In the genomic region with DNA sequence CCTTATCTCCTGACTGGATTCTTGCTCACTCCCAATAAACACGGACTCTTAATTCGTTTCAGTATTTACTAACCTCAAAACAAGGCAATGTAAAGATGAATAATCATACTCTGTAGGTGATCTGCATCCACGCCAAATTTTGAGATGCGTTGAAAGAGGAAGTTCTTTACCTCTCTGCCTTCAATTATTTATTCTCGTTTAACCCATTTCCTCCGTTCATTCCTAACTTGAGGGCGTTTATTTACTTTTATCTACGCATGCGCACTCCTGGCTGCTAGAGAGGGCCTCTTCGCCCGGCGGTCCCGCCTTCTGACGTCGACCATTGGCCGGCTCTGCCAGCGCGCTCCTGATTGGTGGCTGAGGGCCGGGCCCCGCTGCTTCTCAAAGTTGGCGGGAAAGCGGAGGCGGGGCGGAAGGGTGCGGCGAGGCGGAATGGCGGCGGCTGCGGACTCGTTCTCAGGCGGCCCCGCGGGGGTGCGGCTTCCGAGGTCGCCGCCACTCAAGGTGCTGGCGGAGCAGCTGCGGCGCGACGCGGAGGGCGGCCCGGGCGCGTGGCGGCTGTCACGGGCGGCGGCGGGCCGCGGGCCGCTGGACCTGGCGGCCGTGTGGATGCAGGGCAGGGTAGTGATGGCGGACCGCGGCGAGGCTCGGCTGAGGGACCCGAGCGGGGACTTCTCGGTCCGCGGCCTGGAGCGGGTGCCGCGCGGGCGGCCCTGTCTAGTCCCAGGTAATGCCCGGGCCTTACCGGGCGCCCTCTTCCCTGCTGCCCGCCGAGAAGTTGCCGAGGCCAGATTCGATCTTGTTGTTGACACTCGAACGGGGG, we compare ENCODE assay signal across 8 cellular contexts. TPM values are rescaled to one million over a fixed set of nuclear protein-coding genes. Genes with fewer than 3 reads are reported as not detected.
DNase-seq lines count a peak whose midpoint lies in the region; ATAC-seq, FAIRE-seq and TF ChIP-seq lines count a peak whose summit lies in the region.

Gene RMI2 (plus strand): TSS at position 420 of the 823 bp plus-strand sequence. CDS start 13 bp downstream, at position 433.

- peak within 1 kb of the TSS; percentile 59 for H3K27ac ChIP-seq in HepG2 (ENCODE audit: extremely low read length, insufficient read depth, low read length)

- H3K79me2 ChIP-seq in HepG2 (ENCODE audit: insufficient read depth, low read length) = peaks cover 44% of the 10 kb centered on the region

- H3K27me3 ChIP-seq in HepG2 (ENCODE audit: control insufficient read depth in 1 of 2, insufficient read depth in 2 of 2, low read length in 2 of 2) = no peaks in the 10 kb centered on the region; a peak in 1 of 5 replicates

- TF ChIP-seq POLR2A in HepG2 (IDR thresholded peaks at IDR 0.05; ENCODE audit: insufficient read depth in 1 of 2, low read depth in 2 of 2, low read length in 2 of 2) = peak; percentile 51 to 52; a peak in 3 of 4 replicates

- no peak for TF ChIP-seq CTCF in HepG2 (CRISPR knock-in tag; IDR thresholded peaks at IDR 0.05)

- no peaks in the 10 kb centered on the region for H4K20me1 ChIP-seq in HepG2 (ENCODE audit: insufficient read depth, low read length)

- POLR2A ChIA-PET in HepG2 (lab: Yijun Ruan, JAX) = interaction anchor here (1.0 to 4.5 kb wide), 6 partner anchors 11 to 89 kb away, joined by 3 to 32 read pairs (median 4); partner anchors contain the start of gene SOCS1

- TSS peak; percentile 55 for BruUV-seq in HepG2 (replicated peaks; lab: Mats Ljungman, UMichigan)

- H3K4me3 ChIP-seq in HepG2 (replicated peaks in 1 of 3; ENCODE audit: insufficient read depth in 1 of 3, low read depth in 2 of 3, low read length in 3 of 3) = peak within 1 kb of the TSS; percentile 72 to 75 (median 74)

- TF ChIP-seq EP300 in HepG2 (IDR thresholded peaks at IDR 0.05; ENCODE audit: low read depth in 2 of 2, low read length in 2 of 2) (no peak), HepG2 (CRISPR knock-in tag; IDR thresholded peaks at IDR 0.05; ENCODE audit: borderline replicate concordance) (no peak)

- in situ Hi-C loops in HepG2 (cut with HindIII; ENCODE audit: extremely low pct_ligation_motif_present, low pct_unique_long_range_greater_than_20kb) = loop anchor here (5.0 kb wide), 1 partner anchor 88 kb away; the partner anchor contains the start of gene SOCS1

- peak; percentile 74; the same call in 1 of the 2 replicates for TF ChIP-seq RAD21 in HepG2 (CRISPR knock-in tag; IDR thresholded peaks at IDR 0.05)

- DNase-seq in CD1c-positive myeloid dendritic cell (ENCODE audit: extremely low spot score) = peak; percentile 99
- DNase-seq in NCI-H748 treated with DMSO at 0.1 percent for 48 hours (lab: John Stamatoyannopoulos, UW) = peak; percentile 81
- peak; percentile 96 for DNase-seq in activated CD4-positive, alpha-beta T cell treated with anti-CD3 and anti-CD28 coated beads, Interleukin-2, amount 50 U/mL, for 1 hour
- DNase-seq in dermis microvascular lymphatic vessel endothelial cell (ENCODE audit: low read depth in 2 of 2) = peak; percentile 83 to 95
- peak; percentile 99 for DNase-seq in HepG2 (ENCODE audit: low spot score)
- peak; percentile 97 for DNase-seq in stimulated activated CD4-positive, alpha-beta T cell treated with anti-CD3 and anti-CD28 coated beads, Interleukin-4, amount 100 ng/mL, for 1 hour

- H3K4me1 ChIP-seq in HepG2 (ENCODE audit: insufficient read depth, low read length) = peaks cover 83% of the 10 kb centered on the region

- H3K9me3 ChIP-seq in HepG2 (ENCODE audit: low read length) = no peaks in the 10 kb centered on the region

- ATAC-seq in GM19397 (IDR thresholded peaks at IDR 0.05; ENCODE audit: unreplicated experiment) (peak; percentile 97), HG03565 (IDR thresholded peaks at IDR 0.05; ENCODE audit: unreplicated experiment) (peak; percentile 90), HepG2 (peak; percentile 95)

- H3K36me3 ChIP-seq in HepG2 (replicated peaks in 1 of 2; ENCODE audit: control insufficient read depth in 1 of 2, insufficient read depth in 2 of 2, low read length in 2 of 2) = no peaks in the 10 kb centered on the region

- CTCF ChIA-PET in HepG2 (lab: Yijun Ruan, JAX; ENCODE audit: low intra/inter-chr PET ratio, low total read pairs) = interaction anchor here (0.8 kb wide), 1 partner anchor 26 kb away, joined by 3 read pairs; no protein-coding TSS in a partner anchor

- WGBS in HepG2 (ENCODE audit: low lambda C conversion rate) = 1% methylated on average over 39 of the region's 82 CpGs

- peak within 1 kb of the TSS; percentile 92 for H3K4me2 ChIP-seq in HepG2 (ENCODE audit: low read depth, low read length)

- peak within 1 kb of the TSS; percentile 100 for H2AFZ ChIP-seq in HepG2 (ENCODE audit: low read length)

- intact Hi-C loops in HepG2 (cut with micrococcal nuclease; ENCODE audit: unreplicated experiment) = loop anchor here (2.0 kb wide), 1 partner anchor 38 kb away; no protein-coding TSS in a partner anchor

- FAIRE-seq in HepG2 (lab: Jason Lieb, UNC) = peak; percentile 94

- peak within 1 kb of the TSS; percentile 70 for H3K9ac ChIP-seq in HepG2 (ENCODE audit: insufficient read depth, low read depth, low read length)

TF ChIP-seq in HepG2, 621 proteins besides CTCF, POLR2A, EP300 and RAD21 (continues in another document):
- TF ChIP-seq TOPORS (CRISPR knock-in tag; IDR thresholded peaks at IDR 0.05) = peak; percentile 91
- TF ChIP-seq ZMYM2 (CRISPR knock-in tag; IDR thresholded peaks at IDR 0.05) = no peak
- TF ChIP-seq, protein P1, sequence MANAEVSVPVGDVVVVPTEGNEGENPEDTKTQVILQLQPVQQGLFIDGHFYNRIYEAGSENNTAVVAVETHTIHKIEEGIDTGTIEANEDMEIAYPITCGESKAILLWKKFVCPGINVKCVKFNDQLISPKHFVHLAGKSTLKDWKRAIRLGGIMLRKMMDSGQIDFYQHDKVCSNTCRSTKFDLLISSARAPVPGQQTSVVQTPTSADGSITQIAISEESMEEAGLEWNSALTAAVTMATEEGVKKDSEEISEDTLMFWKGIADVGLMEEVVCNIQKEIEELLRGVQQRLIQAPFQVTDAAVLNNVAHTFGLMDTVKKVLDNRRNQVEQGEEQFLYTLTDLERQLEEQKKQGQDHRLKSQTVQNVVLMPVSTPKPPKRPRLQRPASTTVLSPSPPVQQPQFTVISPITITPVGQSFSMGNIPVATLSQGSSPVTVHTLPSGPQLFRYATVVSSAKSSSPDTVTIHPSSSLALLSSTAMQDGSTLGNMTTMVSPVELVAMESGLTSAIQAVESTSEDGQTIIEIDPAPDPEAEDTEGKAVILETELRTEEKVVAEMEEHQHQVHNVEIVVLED (CRISPR knock-in tag; IDR thresholded peaks at IDR 0.05; ENCODE audit: borderline replicate concordance) = peak; percentile 61; the same call in 1 of the 2 replicates
- TF ChIP-seq NR1H2 (CRISPR knock-in tag; IDR thresholded peaks at IDR 0.05; ENCODE audit: borderline replicate concordance, low read depth) = no peak
- TF ChIP-seq ZNF577 (CRISPR knock-in tag; IDR thresholded peaks at IDR 0.05; ENCODE audit: borderline replicate concordance, low read depth) = no peak
- no peak for TF ChIP-seq DNMT1 (CRISPR knock-in tag; IDR thresholded peaks at IDR 0.05)
- TF ChIP-seq ZNF10 (CRISPR knock-in tag; IDR thresholded peaks at IDR 0.05; ENCODE audit: borderline replicate concordance, low read depth) = no peak
- TF ChIP-seq ZNF570 (CRISPR knock-in tag; IDR thresholded peaks at IDR 0.05; ENCODE audit: borderline replicate concordance) = 0 out of 2 replicates have a peak, but pooled peaks have one; percentile 73
- TF ChIP-seq ZNF30 (CRISPR knock-in tag; IDR thresholded peaks at IDR 0.05) = 0 out of 2 replicates have a peak, but pooled peaks have one; percentile 67
- TF ChIP-seq ARNTL (CRISPR knock-in tag; IDR thresholded peaks at IDR 0.05) = peak; percentile 60; the same call in 1 of the 2 replicates
- TF ChIP-seq ZNF143 (CRISPR knock-in tag; IDR thresholded peaks at IDR 0.05) = no peak
- TF ChIP-seq ZNF292 (CRISPR knock-in tag; IDR thresholded peaks at IDR 0.05; ENCODE audit: borderline replicate concordance, low read depth) = no peak
- TF ChIP-seq ZNF598 (CRISPR knock-in tag; IDR thresholded peaks at IDR 0.05; ENCODE audit: borderline replicate concordance) = peak; percentile 65; the same call in 1 of the 2 replicates
- TF ChIP-seq SIN3B (IDR thresholded peaks at IDR 0.05; ENCODE audit: low read length) = peak; percentile 94

RNA-seq across cellular contexts. Expression of gene RMI2, which starts in this region (rescaled TPM):
- total RNA-seq in dermis microvascular lymphatic vessel endothelial cell = 3.7 and 6.7 TPM in 2 replicates
- total RNA-seq in HepG2 (2016; rRNA removed; fragmentation: Illumina TruSeq; extraction: Trizol) = 55.7 and 65.3 TPM in 2 replicates
- 8.6 and 11.0 TPM in 2 replicates for total RNA-seq in HepG2 (2016; cell fraction: cytosol; rRNA removed; fragmentation: Illumina TruSeq; extraction: Trizol; ENCODE audit: low read depth)
- total RNA-seq in HepG2 (2016; cell fraction: insoluble cytoplasmic fraction; rRNA removed; fragmentation: Illumina TruSeq; extraction: Trizol) = 51.5 and 55.7 TPM in 2 replicates
- total RNA-seq in HepG2 (2016; cell fraction: membrane; rRNA removed; fragmentation: Illumina TruSeq; extraction: Trizol) = 28.4 and 29.3 TPM in 2 replicates
- total RNA-seq in HepG2 (2016; cell fraction: nucleus; rRNA removed; fragmentation: Illumina TruSeq; extraction: Trizol) = 23.6 and 25.7 TPM in 2 replicates
- polyA plus RNA-seq in HepG2 (2011; rRNA removed) = 15.3 and 24.5 TPM in 2 replicates
- 18.8 and 22.1 TPM in 2 replicates for polyA plus RNA-seq in HepG2 (2011; cell fraction: cytosol; rRNA removed)
- polyA plus RNA-seq in HepG2 (2011; cell fraction: nucleus; rRNA removed) = 10.4 and 11.9 TPM in 2 replicates
- polyA plus RNA-seq in HepG2 (2012) = 19.5 and 50.3 TPM in 2 replicates
- 10.8 and 11.1 TPM in 2 replicates for polyA plus RNA-seq in HepG2 (2016; cell fraction: cytosol; fragmentation: Illumina TruSeq; extraction: Trizol; ENCODE audit: low read depth)
- 90.6 and 102 TPM in 2 replicates for polyA plus RNA-seq in HepG2 (2016; cell fraction: insoluble cytoplasmic fraction; fragmentation: Illumina TruSeq; extraction: Trizol; ENCODE audit: low read depth)
- polyA plus RNA-seq in HepG2 (2016; cell fraction: membrane; fragmentation: Illumina TruSeq; extraction: Trizol; ENCODE audit: low read depth) = 27.3 and 29.2 TPM in 2 replicates
- 54.0 and 54.7 TPM in 2 replicates for polyA plus RNA-seq in HepG2 (2016; cell fraction: nucleus; fragmentation: Illumina TruSeq; extraction: Trizol; ENCODE audit: insufficient read depth, low read depth)
- polyA minus RNA-seq in HepG2 (2011; rRNA and poly(A)+ RNA removed; ENCODE audit: low replicate concordance) = 9.1 and 22.0 TPM in 2 replicates
- 12.6 and 15.4 TPM in 2 replicates for polyA minus RNA-seq in HepG2 (2011; cell fraction: cytosol; rRNA and poly(A)+ RNA removed)
- 8.4 and 8.7 TPM in 2 replicates for polyA minus RNA-seq in HepG2 (2011; cell fraction: nucleus; rRNA and poly(A)+ RNA removed)

Comparison
In these comparisons a context has a peak if more than half of its experiments do, and no peak if none do; other contexts are left out.
1. Peak in every context shown above with its lines: DNase-seq, ATAC-seq, H3K4me3 ChIP-seq and H3K27ac ChIP-seq.